12 cellular contexts compared by ENCODE assay signal in the genomic region with DNA sequence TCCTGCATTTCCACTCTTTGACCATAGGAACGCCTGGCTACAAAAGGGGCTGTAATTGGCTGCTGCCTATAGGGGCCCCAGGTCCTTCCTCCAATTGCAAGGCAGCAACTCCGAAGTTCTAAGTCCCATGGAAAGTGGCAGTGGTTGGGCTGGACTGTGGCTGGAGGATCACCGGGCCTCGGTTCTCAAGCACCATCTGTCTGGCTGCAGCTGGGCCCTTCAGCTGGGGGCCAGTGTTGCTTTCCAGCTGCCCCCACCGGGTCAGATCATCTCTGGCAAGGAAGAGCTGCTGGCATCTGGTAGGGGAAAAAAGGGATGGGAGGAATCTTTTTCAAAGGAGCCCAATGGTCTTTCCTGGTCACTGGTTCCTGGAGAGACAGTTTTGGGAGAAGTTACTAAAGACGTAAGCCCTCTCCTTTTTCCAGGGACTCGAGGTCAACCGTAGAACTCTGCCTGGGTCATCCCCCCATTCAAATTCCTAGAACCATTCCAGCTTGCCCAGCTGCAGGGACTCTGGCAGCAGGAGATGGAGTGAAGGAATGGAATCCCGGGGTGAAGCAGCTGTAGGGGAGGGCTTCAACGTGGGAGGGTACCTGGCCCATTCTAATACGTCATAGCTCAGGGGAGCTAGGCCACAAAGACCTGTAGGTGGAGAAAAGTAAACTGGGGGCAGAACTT. TPM values are rescaled to one million over a fixed set of nuclear protein-coding genes. Genes with fewer than 3 reads are reported as not detected.
A peak's percentile ranks its signal among the peaks of the same experiment; 100 is the strongest.
DNase-seq lines count a peak whose midpoint lies in the region; ATAC-seq and TF ChIP-seq lines count a peak whose summit lies in the region.
"Had no signal": no experiment of that assay in that cellular context is flagged by ENCODE, and none has a peak within 500 bp of the region (broad histone marks: within the 10 kb centered on the region; RNA-seq: fewer than 3 reads in every experiment).

No MANE protein-coding gene starts in this region.

- DNase-seq in DMS 273 (lab: John Stamatoyannopoulos, UW; ENCODE audit: unreplicated experiment) (peak; percentile 71), Panc1 (ENCODE audit: low read depth, low spot score) (no peak), hepatic stellate cell (ENCODE audit: low spot score) (peak; percentile 44), NCI-H1436 treated with DMSO at 0.1 percent for 48 hours (lab: John Stamatoyannopoulos, UW) (no peak), NCI-H510A (lab: John Stamatoyannopoulos, UW) (no peak), Karpas-422 (no peak)
- DNase-seq: activated gamma-delta T cell; CD4-positive, CD25-positive, alpha-beta regulatory T cell; NCI-H1694 treated with DMSO at 0.1 percent for 48 hours; stimulated activated CD4-positive, alpha-beta T cell treated with anti-CD3 and anti-CD28 coated beads, Interleukin-15, amount 100 ng/mL, for 24 hours had no signal

- no peaks in the 10 kb centered on the region for H3K9me2 ChIP-seq in Karpas-422 (replicated peaks; ENCODE audit: insufficient read depth, low read length)

- no peaks in the 10 kb centered on the region for H3K36me3 ChIP-seq in Panc1 (ENCODE audit: control insufficient read depth, insufficient read depth, low read length)
- H3K36me3 ChIP-seq in rectal smooth muscle tissue (ENCODE audit: control insufficient read depth, insufficient read depth, low read length) = no peaks in the 10 kb centered on the region
- no peaks in the 10 kb centered on the region for H3K36me3 ChIP-seq in Karpas-422 (ENCODE audit: insufficient read depth, low read length)

- H2AFZ ChIP-seq in Karpas-422 (ENCODE audit: low read length) = no peak overlapping the region

- H3K4me2 ChIP-seq in Karpas-422 (ENCODE audit: low read depth, low read length, poor library complexity, severe bottlenecking) = no peak overlapping the region

- H3K4me3 ChIP-seq in Panc1 (ENCODE audit: low read depth in 2 of 2, low read length in 2 of 2) (no peak overlapping the region), rectal smooth muscle tissue (ENCODE audit: low read length) (no peak overlapping the region), Karpas-422 (ENCODE audit: low read length) (no peak overlapping the region)

- no peaks in the 10 kb centered on the region for H4K20me1 ChIP-seq in Karpas-422 (ENCODE audit: insufficient read depth, low read depth, low read length)

- BruUV-seq in Panc1 (replicated peaks; lab: Mats Ljungman, UMichigan) = no TSS peak

- H3K27ac ChIP-seq in Panc1 (ENCODE audit: low read length) (peak overlapping the region; percentile 89), rectal smooth muscle tissue (ENCODE audit: low read depth, low read length) (peak overlapping the region; percentile 98), Karpas-422 (ENCODE audit: low read length) (no peak overlapping the region)

- no peak overlapping the region for H3K9ac ChIP-seq in rectal smooth muscle tissue (ENCODE audit: low read length)
- H3K9ac ChIP-seq in Karpas-422 (ENCODE audit: low read length) = no peak overlapping the region

- POLR2A ChIA-PET in Panc1 (lab: Charles Lee) = interaction anchor here (0.5 to 0.8 kb wide), 2 partner anchors 16 to 30 kb away, joined by 3 to 9 read pairs; no protein-coding TSS in a partner anchor

- ATAC-seq in Panc1 = no peak
- ATAC-seq in HG03354 (IDR thresholded peaks at IDR 0.05; ENCODE audit: poor library complexity, severe bottlenecking, unreplicated experiment) = no peak

- no peaks in the 10 kb centered on the region for H3K9me3 ChIP-seq in Panc1 (ENCODE audit: control insufficient read depth, insufficient read depth, low read depth, low read length)
- no peaks in the 10 kb centered on the region for H3K9me3 ChIP-seq in Karpas-422 (ENCODE audit: low read length)

- H3K27me3 ChIP-seq in Panc1 (ENCODE audit: control insufficient read depth, insufficient read depth, low read length) (no peaks in the 10 kb centered on the region), rectal smooth muscle tissue (ENCODE audit: control insufficient read depth, insufficient read depth, low read length) (no peaks in the 10 kb centered on the region), Karpas-422 (ENCODE audit: low read length) (no peaks in the 10 kb centered on the region)

- peaks cover 62% of the 10 kb centered on the region for H3K4me1 ChIP-seq in Panc1 (ENCODE audit: control insufficient read depth, insufficient read depth, low read length)
- H3K4me1 ChIP-seq in rectal smooth muscle tissue (ENCODE audit: control insufficient read depth, insufficient read depth, low read length) = peaks cover 43% of the 10 kb centered on the region
- H3K4me1 ChIP-seq in Karpas-422 (ENCODE audit: low read length) = peaks cover 7% of the 10 kb centered on the region

- intact Hi-C loops in Panc1 (cut with micrococcal nuclease; ENCODE audit: unreplicated experiment) = no loop called here

- no peak for TF ChIP-seq CTCF in Panc1 (IDR thresholded peaks at IDR 0.05)

- CTCF ChIA-PET in Panc1 (lab: Charles Lee) = interaction anchor here (1.6 kb wide), 1 partner anchor 136 kb away, joined by 4 read pairs; no protein-coding TSS in a partner anchor

- in situ Hi-C loops in Panc1 (cut with HindIII; ENCODE audit: low pct_unique_long_range_greater_than_20kb, low sequenced_read_pairs) = no loop called here

- no peaks in the 10 kb centered on the region for H3K79me2 ChIP-seq in Karpas-422 (ENCODE audit: low read length)

RNA-seq across cellular contexts. Expression of a gene that starts 13.3 kb away (rescaled TPM):
- total RNA-seq in Panc1 (2021; ENCODE audit: unreplicated experiment) = 85.4 TPM
- 76.8 TPM for polyA plus RNA-seq in Panc1 (2012; ENCODE audit: insufficient read length)
- 35.1 and 61.3 TPM in 2 replicates for total RNA-seq in Karpas-422 (2014; rRNA removed; shearing (Covaris generic); ENCODE audit: low replicate concordance)

Comparison
In these comparisons a context has a peak if more than half of its experiments do, and no peak if none do; other contexts are left out.
1. DNase-seq: peak in DMS 273 (single experiment) and hepatic stellate cell (single experiment); none in Panc1 (single experiment), NCI-H1436 treated with DMSO at 0.1 percent for 48 hours (single experiment), NCI-H510A (single experiment) and Karpas-422 (single experiment).